23 cellular contexts compared by ENCODE assay signal in the genomic region with DNA sequence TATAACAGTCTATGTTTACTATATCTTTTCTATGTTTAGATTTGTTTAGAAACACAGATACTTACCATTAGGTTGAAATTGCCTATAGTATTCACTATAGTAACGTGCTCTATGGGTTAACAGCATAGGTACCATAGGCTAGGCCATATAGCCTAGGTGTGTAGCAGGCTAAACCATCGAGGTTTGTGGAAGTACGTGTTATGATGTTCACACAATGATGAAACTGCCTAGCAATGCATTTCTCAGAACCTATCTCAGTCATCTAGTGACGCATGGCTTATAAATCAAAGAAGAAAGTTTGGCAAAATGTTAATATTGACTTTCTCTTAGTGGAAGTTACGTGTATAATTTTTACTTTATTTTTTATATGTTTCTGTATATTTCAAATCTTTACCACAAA.
"Had no signal": no experiment of that assay in that cellular context is flagged by ENCODE, and none has a peak within 500 bp of the region (broad histone marks: within the 10 kb centered on the region; RNA-seq: fewer than 3 reads in every experiment).

No MANE protein-coding gene starts in this region.

- H3K27me3 ChIP-seq: ovary, right atrium auricular region, right lobe of liver, uterus had no signal

- H3K4me3 ChIP-seq: left ventricle myocardium inferior, lung, mucosa of descending colon, ovary, right atrium auricular region, right lobe of liver, smooth muscle cell, tibial nerve, uterus had no signal

- H3K4me1 Mint-ChIP-seq: stimulated activated memory B cell treated with anti-CD40 and anti-IgM and Interleukin-4, amounts not matched to agents 10 μg/mL and 1 μg/mL and 100 μg/mL, for 72 hours; stimulated activated naive CD8-positive, alpha-beta T cell treated with anti-CD3 and anti-CD28 coated beads, Interleukin-15, amount 100 ng/mL, for 72 hours had no signal

- H3K4me1 ChIP-seq: left ventricle myocardium inferior, right atrium auricular region, right lobe of liver, tibial nerve, uterus had no signal

- DNase-seq: islet precursor cell; left ventricle myocardium inferior; midbrain; mucosa of descending colon; naive thymus-derived CD4-positive, alpha-beta T cell; ovary; right lobe of liver; stimulated activated CD4-positive, alpha-beta T cell treated with anti-CD3 and anti-CD28 coated beads, Interleukin-1b, Interleukin-23, amount 100 ng/mL, for 48 hours; stimulated activated CD4-positive, alpha-beta T cell treated with anti-CD3 and anti-CD28 coated beads, Interleukin-2, amount 100 ng/mL, for 48 hours; stimulated activated CD4-positive, alpha-beta T cell treated with anti-CD3 and anti-CD28 coated beads, Interleukin-4, amount 100 ng/mL, for 4 hours; stimulated activated CD8-positive, alpha-beta memory T cell treated with anti-CD3 and anti-CD28 coated beads, Interleukin-4, amount 100 ng/mL, for 48 hours; stimulated activated naive CD4-positive, alpha-beta T cell treated with Interleukin-2 at 50 U/mL for 16 hours; stimulated activated naive CD8-positive, alpha-beta T cell treated with anti-CD3 and anti-CD28 coated beads, Interleukin-15, amount 100 ng/mL, for 72 hours; substantia nigra; uterus had no signal

- H3K4me3 Mint-ChIP-seq: naive thymus-derived CD4-positive, alpha-beta T cell; natural killer cell treated with Interleukin-12 subunit alpha and Interleukin-12 subunit beta and Interleukin-15 and Interleukin-18, amount 100 ng/mL, for 72 hours; stimulated activated memory B cell treated with anti-CD40 and anti-IgM and Interleukin-4, amounts not matched to agents 10 μg/mL and 1 μg/mL and 100 μg/mL, for 72 hours; stimulated activated naive CD8-positive, alpha-beta T cell treated with anti-CD3 and anti-CD28 coated beads, Interleukin-15, amount 100 ng/mL, for 72 hours; type B pancreatic cell had no signal

- H3K27ac ChIP-seq: left ventricle myocardium inferior, ovary, right atrium auricular region, right lobe of liver, tibial nerve, uterus had no signal

- H3K9me3 Mint-ChIP-seq: natural killer cell treated with Interleukin-12 subunit alpha and Interleukin-12 subunit beta and Interleukin-15 and Interleukin-18, amount 100 ng/mL, for 72 hours; stimulated activated memory B cell treated with anti-CD40 and anti-IgM and Interleukin-4, amounts not matched to agents 10 μg/mL and 1 μg/mL and 100 μg/mL, for 72 hours; stimulated activated naive CD8-positive, alpha-beta T cell treated with anti-CD3 and anti-CD28 coated beads, Interleukin-15, amount 100 ng/mL, for 72 hours; type B pancreatic cell had no signal

- H3K4me2 ChIP-seq: smooth muscle cell had no signal

- H3K36me3 Mint-ChIP-seq: naive thymus-derived CD4-positive, alpha-beta T cell; natural killer cell treated with Interleukin-12 subunit alpha and Interleukin-12 subunit beta and Interleukin-15 and Interleukin-18, amount 100 ng/mL, for 72 hours; stimulated activated memory B cell treated with anti-CD40 and anti-IgM and Interleukin-4, amounts not matched to agents 10 μg/mL and 1 μg/mL and 100 μg/mL, for 72 hours; type B pancreatic cell had no signal

- H3K36me3 ChIP-seq: left ventricle myocardium inferior, ovary, right atrium auricular region, right lobe of liver, uterus had no signal

- H3K27me3 Mint-ChIP-seq: natural killer cell treated with Interleukin-12 subunit alpha and Interleukin-12 subunit beta and Interleukin-15 and Interleukin-18, amount 100 ng/mL, for 72 hours; progenitor cell of endocrine pancreas; stimulated activated naive CD8-positive, alpha-beta T cell treated with anti-CD3 and anti-CD28 coated beads, Interleukin-15, amount 100 ng/mL, for 72 hours; type B pancreatic cell had no signal

- H3K27ac Mint-ChIP-seq: naive thymus-derived CD4-positive, alpha-beta T cell; natural killer cell treated with Interleukin-12 subunit alpha and Interleukin-12 subunit beta and Interleukin-15 and Interleukin-18, amount 100 ng/mL, for 72 hours; progenitor cell of endocrine pancreas; stimulated activated memory B cell treated with anti-CD40 and anti-IgM and Interleukin-4, amounts not matched to agents 10 μg/mL and 1 μg/mL and 100 μg/mL, for 72 hours; stimulated activated naive CD8-positive, alpha-beta T cell treated with anti-CD3 and anti-CD28 coated beads, Interleukin-15, amount 100 ng/mL, for 72 hours; type B pancreatic cell had no signal

- H3K9me3 ChIP-seq: mucosa of descending colon, ovary, right atrium auricular region, right lobe of liver, tibial nerve, uterus had no signal

- ATAC-seq: mucosa of descending colon; naive thymus-derived CD4-positive, alpha-beta T cell; natural killer cell treated with Interleukin-12 subunit alpha and Interleukin-12 subunit beta and Interleukin-15 and Interleukin-18, amount 100 ng/mL, for 72 hours; right lobe of liver; stimulated activated memory B cell treated with anti-CD40 and anti-IgM and Interleukin-4, amounts not matched to agents 10 μg/mL and 1 μg/mL and 100 μg/mL, for 72 hours; stimulated activated naive CD8-positive, alpha-beta T cell treated with anti-CD3 and anti-CD28 coated beads, Interleukin-15, amount 100 ng/mL, for 72 hours had no signal
